In the genomic region with DNA sequence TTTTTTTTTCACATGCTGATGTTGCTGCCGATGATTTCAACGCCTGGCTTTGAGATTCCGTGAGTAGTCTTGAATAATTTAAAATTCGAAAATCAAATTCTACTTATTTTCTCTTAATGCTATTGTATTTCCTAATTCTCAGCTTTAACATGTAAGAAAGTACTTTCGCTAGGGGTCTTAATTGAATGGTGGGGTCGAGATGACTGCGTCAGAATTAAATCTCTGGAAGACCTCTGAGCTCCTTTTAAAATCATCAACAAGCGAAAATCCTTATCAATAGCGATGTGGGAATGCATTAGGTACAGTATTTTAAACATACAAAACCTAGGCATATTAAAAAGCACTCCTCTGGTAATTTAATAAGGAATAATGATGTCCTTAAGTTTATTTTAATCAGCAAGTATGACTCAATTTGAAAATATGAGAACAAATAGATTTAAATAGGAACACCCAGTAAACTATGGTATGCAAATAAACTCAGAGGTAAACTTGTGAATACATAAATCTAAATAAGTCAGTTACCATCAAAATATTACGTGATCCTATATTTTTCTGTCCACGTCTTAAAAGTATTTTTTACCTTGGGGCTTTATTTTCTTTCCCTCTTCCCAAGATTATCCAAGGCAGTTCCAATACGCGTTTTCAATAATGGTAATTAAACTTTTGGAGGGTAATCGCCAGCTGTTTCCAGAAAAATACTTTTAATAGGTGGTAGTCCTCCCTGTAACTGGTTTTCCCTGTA, we compare ENCODE assay signal across 9 cellular contexts. TPM values are rescaled to one million over a fixed set of nuclear protein-coding genes. Genes with fewer than 3 reads are reported as not detected.
A peak's percentile ranks its signal among the peaks of the same experiment; 100 is the strongest.
DNase-seq lines count a peak whose midpoint lies in the region; ATAC-seq, FAIRE-seq and TF ChIP-seq lines count a peak whose summit lies in the region.
"Had no signal": no experiment of that assay in that cellular context is flagged by ENCODE, and none has a peak within 500 bp of the region (broad histone marks: within the 10 kb centered on the region; RNA-seq: fewer than 3 reads in every experiment).

No MANE protein-coding gene starts in this region.

- H3K79me2 ChIP-seq in astrocyte (ENCODE audit: insufficient read depth, low read length), result no peaks in the 10 kb centered on the region

- CTCF ChIA-PET in HEK293 (lab: Yijun Ruan, JAX), result interaction anchor here (0.6 to 2.8 kb wide), 11 partner anchors 12 to 392 kb away, joined by 3 to 15 read pairs (median 3); no protein-coding TSS in a partner anchor

- in situ Hi-C loops in GM13976 (cut with MboI; ENCODE audit: low sequenced_read_pairs, unreplicated experiment), result no loop called here

- H3K9ac ChIP-seq in astrocyte (ENCODE audit: low read length), result no peak overlapping the region

- H3K9me3 Mint-ChIP-seq in astrocyte (ENCODE audit: unreplicated experiment), result peaks cover 8% of the 10 kb centered on the region
- H3K9me3 Mint-ChIP-seq in naive B cell, result peaks cover 0 to 44% (median 15%) of the 10 kb centered on the region in 7 donors

- TF ChIP-seq CTCF in AG10803 (conservative IDR thresholded peaks at IDR 0.05; ENCODE audit: low read length) (no peak), HEK293 (tag by site-specific recombination; IDR thresholded peaks at IDR 0.05) (no peak), astrocyte (IDR thresholded peaks at IDR 0.05; ENCODE audit: insufficient read depth, low read depth, low read length) (no peak), GM13976 (IDR thresholded peaks at IDR 0.05; ENCODE audit: borderline replicate concordance, control extremely low read depth, extremely low read depth, insufficient read depth, missing control alignments) (no peak)

- POLR2A ChIA-PET in HEK293 (lab: Yijun Ruan, JAX), result interaction anchor here (0.6 kb wide), 1 partner anchor 10 kb away, joined by 5 read pairs; no protein-coding TSS in a partner anchor

- ATAC-seq in naive B cell (ENCODE audit: low read depth in 2 of 2), result no peak
- ATAC-seq in HG03039 (IDR thresholded peaks at IDR 0.05; ENCODE audit: unreplicated experiment), result no peak
- no peak for ATAC-seq in GM18909 (IDR thresholded peaks at IDR 0.05; ENCODE audit: poor library complexity, unreplicated experiment)

- H3K27me3 ChIP-seq in astrocyte (ENCODE audit: insufficient read depth, low read length), result peaks cover 86% of the 10 kb centered on the region

- H3K36me3 Mint-ChIP-seq in astrocyte (ENCODE audit: low read depth, unreplicated experiment) (peaks cover 3% of the 10 kb centered on the region), naive B cell (peaks cover 10 to 12% of the 10 kb centered on the region in 2 donors)

- H3K27me3 Mint-ChIP-seq in astrocyte (ENCODE audit: low read depth, unreplicated experiment), result peaks cover 75% of the 10 kb centered on the region
- peaks cover 54 to 75% (median 67%) of the 10 kb centered on the region in 3 donors for H3K27me3 Mint-ChIP-seq in naive B cell

- H4K20me1 ChIP-seq in astrocyte (ENCODE audit: insufficient read depth, low read length), result no peaks in the 10 kb centered on the region

- H3K27ac ChIP-seq in HEK293 (ENCODE audit: extremely low read depth, low read depth, low read length) (peak overlapping the region; percentile 99), astrocyte (ENCODE audit: low read depth, low read length) (no peak overlapping the region)
- H3K27ac ChIP-seq: gastrocnemius medialis had no signal

- H3K36me3 ChIP-seq in HEK293 (ENCODE audit: control insufficient read depth in 2 of 2, insufficient read depth in 1 of 2, low read length in 2 of 2), result peaks cover 0 to 15% of the 10 kb centered on the region in 2 experiments; a peak in 1 of 3 replicates
- no peaks in the 10 kb centered on the region for H3K36me3 ChIP-seq in astrocyte (ENCODE audit: insufficient read depth, low read length)
- H3K36me3 ChIP-seq: gastrocnemius medialis had no signal

- H3K4me3 Mint-ChIP-seq in astrocyte (ENCODE audit: unreplicated experiment) (peak overlapping the region; percentile 83), naive B cell (peak overlapping the region in 5 of 8 donors; percentile 55 to 84 (median 59))

- H3K4me3 ChIP-seq in AG10803 (ENCODE audit: low read length) (peak overlapping the region; percentile 67; the same call in 1 of the 2 replicates), HEK293 (ENCODE audit: low read depth, low read length) (peak overlapping the region; percentile 75), astrocyte (ENCODE audit: insufficient read depth, low read depth, low read length) (no peak overlapping the region)

- peaks cover 3% of the 10 kb centered on the region; the same call in 1 of the 2 replicates for H3K4me1 ChIP-seq in HEK293 (ENCODE audit: control insufficient read depth, insufficient read depth, low read length)
- peaks cover 7% of the 10 kb centered on the region for H3K4me1 ChIP-seq in astrocyte (ENCODE audit: insufficient read depth, low read length)

- no peak for FAIRE-seq in astrocyte (lab: Jason Lieb, UNC)

- DNase-seq in AG10803 (ENCODE audit: low read depth), result no peak
- no peak for DNase-seq in astrocyte (ENCODE audit: low read depth)
- no peak for DNase-seq in naive B cell
- no peak for DNase-seq in SIG-M5 (lab: John Stamatoyannopoulos, UW)
- no peak for DNase-seq in GM13976 (ENCODE audit: low spot score)
- DNase-seq: gastrocnemius medialis had no signal

- H3K4me1 Mint-ChIP-seq in astrocyte (ENCODE audit: low read depth, unreplicated experiment) (peaks cover 4% of the 10 kb centered on the region), naive B cell (peaks cover 11 to 25% (median 20%) of the 10 kb centered on the region in 3 donors)

- H3K27ac Mint-ChIP-seq in astrocyte (ENCODE audit: unreplicated experiment), result peak overlapping the region; percentile 37
- H3K27ac Mint-ChIP-seq in naive B cell, result peak overlapping the region in 2 of 6 donors; percentile 47 to 74

- H3K9me3 ChIP-seq in HEK293 (ENCODE audit: control insufficient read depth, insufficient read depth, low read depth, low read length), result no peaks in the 10 kb centered on the region
- H3K9me3 ChIP-seq in astrocyte (ENCODE audit: insufficient read depth, low read depth, low read length), result no peaks in the 10 kb centered on the region
- H3K9me3 ChIP-seq: gastrocnemius medialis had no signal

- H3K4me2 ChIP-seq in astrocyte (ENCODE audit: low read length), result peak overlapping the region; percentile 86

- H2AFZ ChIP-seq in astrocyte (ENCODE audit: low read depth, low read length), result no peak overlapping the region

TF ChIP-seq in HEK293, 187 proteins besides CTCF, POLR2A, EP300 and RAD21:
- TF ChIP-seq IKZF3 (tag by site-specific recombination; IDR thresholded peaks at IDR 0.05), result peak; percentile 46
- 0 out of 2 replicates have a peak, but pooled peaks have one; percentile 10 for TF ChIP-seq ZNF629 (tag by site-specific recombination; IDR thresholded peaks at IDR 0.05)
- peak; percentile 97 for TF ChIP-seq PRDM6 (tag by site-specific recombination; IDR thresholded peaks at IDR 0.05)
- TF ChIP-seq AEBP2 (tag by site-specific recombination; IDR thresholded peaks at IDR 0.05; ENCODE audit: borderline replicate concordance), result no peak
- 0 out of 2 replicates have a peak, but pooled peaks have one; percentile 44 for TF ChIP-seq ZNF366 (tag by site-specific recombination; conservative IDR thresholded peaks at IDR 0.05)

RNA-seq across cellular contexts. Expression of gene FOXA1, which starts 1.4 kb away (rescaled TPM):
- total RNA-seq in astrocyte, result 0.11 TPM in 1 of 2 replicates, not detected in the other
- not detected for polyA plus RNA-seq in naive B cell (ENCODE audit: low read depth in 6 of 6)

RNA-seq across cellular contexts. Expression of gene TTC6, which starts 1.8 kb away (rescaled TPM):
- total RNA-seq in astrocyte, result not detected in 2 replicates
- polyA plus RNA-seq in naive B cell (ENCODE audit: low read depth in 6 of 6), result not detected
- total RNA-seq: gastrocnemius medialis had no signal
